9 cellular contexts compared by ENCODE assay signal in genomic region chr13:74289861-74290260, GRCh38.
DNase-seq lines count a peak whose midpoint lies in the region; ATAC-seq and TF ChIP-seq lines count a peak whose summit lies in the region.
"Had no signal": no experiment of that assay in that cellular context is flagged by ENCODE, and none has a peak within 500 bp of the region (broad histone marks: within the 10 kb centered on the region; RNA-seq: fewer than 3 reads in every experiment).

No MANE protein-coding gene starts in this region.

- intact Hi-C loops in heart left ventricle (cut with DNase I) (loop anchor here (1.0 to 10.0 kb wide), 20 partner anchors 148 to 927 kb away; partner anchors contain the start of gene KLF12 (in 5 of the 10)), left cardiac atrium (cut with DNase I) (loop anchor here in 1 of 2 donors (2.0 to 5.0 kb wide), 4 partner anchors 153 to 535 kb away; no protein-coding TSS in a partner anchor)

- POLR2A ChIA-PET in T-cell (lab: Charles Lee): interaction anchor here in 1 of 2 donors (0.6 to 0.7 kb wide), 2 partner anchors 33 to 592 kb away, joined by 3 read pairs; no protein-coding TSS in a partner anchor

- H3K36me3 ChIP-seq in heart left ventricle (no peaks in the 10 kb centered on the region), iPS-20b (ENCODE audit: insufficient read depth, low read depth, low read length) (no peaks in the 10 kb centered on the region), thoracic aorta (no peaks in the 10 kb centered on the region)

- TF ChIP-seq CTCF in heart left ventricle (IDR thresholded peaks at IDR 0.05): no peak
- TF ChIP-seq CTCF in thoracic aorta (IDR thresholded peaks at IDR 0.05): no peak
- TF ChIP-seq CTCF in GM13977 (IDR thresholded peaks at IDR 0.05; ENCODE audit: extremely low read depth, insufficient read depth, missing control alignments): no peak

- H3K9me3 ChIP-seq in heart left ventricle (no peaks in the 10 kb centered on the region), iPS-20b (ENCODE audit: insufficient read depth, low read depth, low read length) (no peaks in the 10 kb centered on the region), thoracic aorta (no peaks in the 10 kb centered on the region)

- in situ Hi-C loops in GM13977 (cut with MboI; ENCODE audit: low pct_unique_long_range_greater_than_20kb, low sequenced_read_pairs, unreplicated experiment): loop anchor here (25.0 kb wide), 1 partner anchor 453 kb away; no protein-coding TSS in a partner anchor

- H3K4me3 ChIP-seq in heart left ventricle (peak overlapping the region in 10 of 12 donors; percentile 5 to 46 (median 28)), iPS-20b (ENCODE audit: low read length) (no peak overlapping the region), thoracic aorta (peak overlapping the region; percentile 58)

- H3K27me3 ChIP-seq in heart left ventricle (no peaks in the 10 kb centered on the region), iPS-20b (ENCODE audit: insufficient read depth, low read length) (no peaks in the 10 kb centered on the region), thoracic aorta (replicated peaks; ENCODE audit: insufficient read depth) (no peaks in the 10 kb centered on the region)

- peak overlapping the region; percentile 7 to 46 (median 18) for H3K4me3 Mint-ChIP-seq in T-cell
- H3K4me3 Mint-ChIP-seq in T-helper 2 cell treated with Interferon-gamma antibody and Interleukin-4, amounts not matched to agents 5 μg/mL and 100 μg/mL, for 36 hours: no peak overlapping the region

- no peaks in the 10 kb centered on the region for H3K36me3 Mint-ChIP-seq in T-cell
- no peaks in the 10 kb centered on the region for H3K36me3 Mint-ChIP-seq in T-helper 2 cell treated with Interferon-gamma antibody and Interleukin-4, amounts not matched to agents 5 μg/mL and 100 μg/mL, for 36 hours (ENCODE audit: low read depth)

- H3K27ac Mint-ChIP-seq in T-cell: peak overlapping the region; percentile 41 to 78
- H3K27ac Mint-ChIP-seq in T-helper 2 cell treated with Interferon-gamma antibody and Interleukin-4, amounts not matched to agents 5 μg/mL and 100 μg/mL, for 36 hours: no peak overlapping the region

- H3K9me3 Mint-ChIP-seq in T-cell: no peaks in the 10 kb centered on the region
- H3K9me3 Mint-ChIP-seq in T-helper 2 cell treated with Interferon-gamma antibody and Interleukin-4, amounts not matched to agents 5 μg/mL and 100 μg/mL, for 36 hours: no peaks in the 10 kb centered on the region

- DNase-seq in heart left ventricle: no peak
- DNase-seq in left cardiac atrium: no peak
- no peak for DNase-seq in T-cell
- DNase-seq in thoracic aorta (ENCODE audit: low spot score): no peak
- DNase-seq in T-helper 2 cell treated with Interferon-gamma antibody and Interleukin-4, amounts not matched to agents 5 μg/mL and 100 μg/mL, for 36 hours (ENCODE audit: low spot score): no peak
- DNase-seq in NCI-H2081 treated with DMSO at 0.1 percent for 48 hours (lab: John Stamatoyannopoulos, UW): no peak
- DNase-seq in GM13977 (ENCODE audit: low spot score): no peak
- DNase-seq: NCI-H187 had no signal

- WGBS in heart left ventricle, 4 donors: 38 to 43% (median 39%) methylated on average over 4 of the region's 4 CpGs

- no peaks in the 10 kb centered on the region for H3K27me3 Mint-ChIP-seq in T-cell
- H3K27me3 Mint-ChIP-seq in T-helper 2 cell treated with Interferon-gamma antibody and Interleukin-4, amounts not matched to agents 5 μg/mL and 100 μg/mL, for 36 hours (ENCODE audit: low read depth): peaks cover 14% of the 10 kb centered on the region

- H3K4me1 ChIP-seq in heart left ventricle: peaks cover 0 to 41% (median 25%) of the 10 kb centered on the region in 12 donors
- peaks cover 19% of the 10 kb centered on the region for H3K4me1 ChIP-seq in iPS-20b (ENCODE audit: insufficient read depth, low read length)
- peaks cover 4 to 24% of the 10 kb centered on the region in 2 donors for H3K4me1 ChIP-seq in thoracic aorta (ENCODE audit: control insufficient read depth in 1 of 2, low read depth in 2 of 2)

- peak overlapping the region in 7 of 12 donors; percentile 21 to 75 (median 45) for H3K27ac ChIP-seq in heart left ventricle
- H3K27ac ChIP-seq in iPS-20b (ENCODE audit: low read length): no peak overlapping the region
- peak overlapping the region; percentile 27 to 49 for H3K27ac ChIP-seq in thoracic aorta

- ATAC-seq in heart left ventricle (no peak), left cardiac atrium (no peak), T-cell (replicated peaks in 1 of 4) (no peak), thoracic aorta (ENCODE audit: insufficient number of reproducible peaks, low FRiP score, low read depth) (no peak)

- peaks cover 51 to 67% (median 67%) of the 10 kb centered on the region in 3 donors for H3K4me1 Mint-ChIP-seq in T-cell
- H3K4me1 Mint-ChIP-seq in T-helper 2 cell treated with Interferon-gamma antibody and Interleukin-4, amounts not matched to agents 5 μg/mL and 100 μg/mL, for 36 hours (ENCODE audit: low read depth): peaks cover 38% of the 10 kb centered on the region

- no peak for TF ChIP-seq POLR2A in heart left ventricle (IDR thresholded peaks at IDR 0.05)

- CTCF ChIA-PET in T-cell (lab: Charles Lee): interaction anchor here (0.5 to 1.9 kb wide), 4 partner anchors 39 to 1036 kb away, joined by 3 to 6 read pairs (median 4); no protein-coding TSS in a partner anchor

- peak overlapping the region; percentile 9; the same call in 1 of the 2 replicates for H3K9ac ChIP-seq in iPS-20b (ENCODE audit: low read depth, low read length)
